Comparison of ENCODE assay signal across 8 cellular contexts in the genomic region with DNA sequence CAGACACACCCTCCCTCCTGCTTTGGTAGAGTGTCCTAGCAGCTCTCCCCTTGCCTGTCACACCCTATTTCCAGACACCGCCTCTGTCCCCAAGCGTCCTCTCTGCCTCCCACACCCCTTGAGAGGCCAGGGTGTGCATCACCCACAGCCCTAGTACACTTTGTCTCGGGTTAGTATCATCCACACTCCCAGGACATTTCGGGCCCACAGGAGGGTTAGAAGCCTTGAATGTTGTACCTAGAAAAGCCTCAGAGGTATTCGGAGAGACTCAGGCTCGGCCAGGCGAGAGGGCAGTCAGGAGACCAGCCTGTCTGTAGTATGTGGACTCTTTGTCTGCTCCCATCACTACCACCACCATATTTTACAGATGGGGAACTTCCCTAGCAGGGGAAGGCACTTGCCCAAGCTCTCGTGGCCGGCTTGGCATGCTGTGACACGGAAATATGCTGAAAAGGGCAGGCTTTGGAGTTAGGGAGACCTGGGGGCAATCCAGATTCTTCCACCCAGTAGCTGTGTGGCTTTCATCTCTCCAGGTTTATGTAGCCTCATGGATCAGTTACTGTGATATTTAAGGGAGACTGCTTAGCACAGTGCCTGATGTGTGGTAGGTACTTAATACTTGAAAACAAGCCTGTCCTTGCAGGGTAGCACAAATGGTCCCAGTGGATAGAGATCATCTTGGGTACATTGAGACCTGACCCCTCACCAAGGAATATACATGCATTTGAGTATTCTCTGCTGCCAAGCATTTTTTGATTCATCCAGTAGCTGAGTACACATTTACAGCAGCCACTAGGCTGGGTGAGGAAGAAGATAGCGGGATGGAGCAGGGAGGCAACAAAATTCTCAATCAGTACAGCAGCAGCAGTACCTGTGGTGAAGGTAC. TPM values are rescaled to one million over a fixed set of nuclear protein-coding genes. Genes with fewer than 3 reads are reported as not detected.
DNase-seq lines count a peak whose midpoint lies in the region; ATAC-seq, FAIRE-seq and TF ChIP-seq lines count a peak whose summit lies in the region.

No MANE protein-coding gene starts in this region.

- peak; percentile 87 for FAIRE-seq in K562 (lab: Jason Lieb, UNC)

- H3K27me3 ChIP-seq in K562 (ENCODE audit: control insufficient read depth in 2 of 2, insufficient read depth in 2 of 2, low read length in 2 of 2) = no peaks in the 10 kb centered on the region
- no peaks in the 10 kb centered on the region for H3K27me3 ChIP-seq in lung (ENCODE audit: control insufficient read depth, insufficient read depth)
- no peaks in the 10 kb centered on the region for H3K27me3 ChIP-seq in upper lobe of left lung

- peaks cover 17% of the 10 kb centered on the region for H3K36me3 Mint-ChIP-seq in activated naive CD4-positive, alpha-beta T cell treated with anti-CD3 and anti-CD28 coated beads, Interleukin-2, amount 50 U/mL, for 24 hours

- TF ChIP-seq POLR2A in K562 (conservative IDR thresholded peaks at IDR 0.05) (no peak), upper lobe of left lung (IDR thresholded peaks at IDR 0.05) (no peak)

- in situ Hi-C loops in K562 (cut with MboI) (no loop called here), GM13976 (cut with MboI; ENCODE audit: low sequenced_read_pairs, unreplicated experiment) (no loop called here)

- no peak for DNase-seq in activated naive CD4-positive, alpha-beta T cell treated with anti-CD3 and anti-CD28 coated beads, Interleukin-2, amount 50 U/mL, for 16 hours
- DNase-seq in K562 (ENCODE audit: extremely low read depth in 1 of 4, low spot score in 3 of 4) (peak in 2 of 4 experiments; percentile 81 to 83), lung (ENCODE audit: low spot score) (no peak), upper lobe of left lung (no peak), NCI-H510A treated with DMSO at 0.1 percent for 48 hours (lab: John Stamatoyannopoulos, UW) (no peak), NCI-H1417 treated with DMSO at 0.1 percent for 48 hours (lab: John Stamatoyannopoulos, UW) (no peak), GM13976 (ENCODE audit: low spot score) (no peak)

- POLR2A ChIA-PET in K562 (lab: Yijun Ruan, JAX) = interaction anchor here (0.6 to 3.5 kb wide), 14 partner anchors 7 to 387 kb away, joined by 3 to 24 read pairs (median 4); partner anchors contain the start of genes LSM3 and XPC

- peaks cover 5% of the 10 kb centered on the region for H3K9me1 ChIP-seq in K562 (ENCODE audit: control insufficient read depth, insufficient read depth, low read length)

- H3K4me3 ChIP-seq in K562 (peak overlapping the region; percentile 72), lung (peak overlapping the region; percentile 25), upper lobe of left lung (peak overlapping the region; percentile 74 to 99 (median 80))

- TF ChIP-seq CTCF in K562 (IDR thresholded peaks at IDR 0.05 in 2 of 3, conservative IDR thresholded peaks at IDR 0.05 in 1 of 3; ENCODE audit: insufficient read depth in 2 of 3, low read depth in 1 of 3, low read length in 3 of 3) = 0 out of 6 replicates have a peak, but pooled peaks of 1 of the 3 experiments have one; percentile 0
- no peak for TF ChIP-seq CTCF in lung (IDR thresholded peaks at IDR 0.05; ENCODE audit: control extremely low read depth, extremely low read depth)
- no peak for TF ChIP-seq CTCF in upper lobe of left lung (IDR thresholded peaks at IDR 0.05)
- no peak for TF ChIP-seq CTCF in GM13976 (IDR thresholded peaks at IDR 0.05; ENCODE audit: borderline replicate concordance, control extremely low read depth, extremely low read depth, insufficient read depth, missing control alignments)

- TF ChIP-seq EP300 in K562 (IDR thresholded peaks at IDR 0.05; ENCODE audit: low read length) = no peak
- peak in 3 of 4 donors; percentile 27 to 75 (median 60) for TF ChIP-seq EP300 in upper lobe of left lung (IDR thresholded peaks at IDR 0.05)

- WGBS in K562 (ENCODE audit: insufficient coverage, low coverage, missing lambda C conversion rate) = 22% methylated on average over 11 of the region's 11 CpGs
- 51 to 69% methylated on average over 11 of the region's 11 CpGs for WGBS in lung, 2 donors
- 44 to 54% methylated on average over 11 of the region's 11 CpGs for WGBS in upper lobe of left lung, 2 donors

- H3K27ac Mint-ChIP-seq in activated naive CD4-positive, alpha-beta T cell treated with anti-CD3 and anti-CD28 coated beads, Interleukin-2, amount 50 U/mL, for 24 hours = no peak overlapping the region

- intact Hi-C loops in K562 (cut with micrococcal nuclease) = loop anchor here (10.0 kb wide), 1 partner anchor 471 kb away; no protein-coding TSS in a partner anchor

- peak overlapping the region; percentile 88 to 97 for H3K9ac ChIP-seq in K562 (ENCODE audit: insufficient read depth in 1 of 2, low read depth in 2 of 2, low read length in 2 of 2)

- peaks cover 57% of the 10 kb centered on the region for H3K4me1 Mint-ChIP-seq in activated naive CD4-positive, alpha-beta T cell treated with anti-CD3 and anti-CD28 coated beads, Interleukin-2, amount 50 U/mL, for 24 hours

- H3K36me3 ChIP-seq in K562 (ENCODE audit: control insufficient read depth, insufficient read depth, low read length) (peaks cover 67% of the 10 kb centered on the region), lung (ENCODE audit: control insufficient read depth in 2 of 2, insufficient read depth in 2 of 2, low read length in 2 of 2) (peaks cover 18 to 19% of the 10 kb centered on the region in 2 donors), upper lobe of left lung (peaks cover 13 to 34% (median 23%) of the 10 kb centered on the region in 4 donors)

- peaks cover 75% of the 10 kb centered on the region for H3K79me2 ChIP-seq in K562 (ENCODE audit: control insufficient read depth, insufficient read depth, low read length)

- no peak for TF ChIP-seq RAD21 in K562 (CRISPR knock-in tag; conservative IDR thresholded peaks at IDR 0.05 in 1 of 2, IDR thresholded peaks at IDR 0.05 in 1 of 2)

- H3K9me3 ChIP-seq in K562 (replicated peaks; ENCODE audit: control insufficient read depth, insufficient read depth, low read depth, low read length) (peaks cover 13% of the 10 kb centered on the region), lung (ENCODE audit: control insufficient read depth in 2 of 2, insufficient read depth in 1 of 2, low read length in 1 of 2) (no peaks in the 10 kb centered on the region), upper lobe of left lung (no peaks in the 10 kb centered on the region)

- peak overlapping the region; percentile 98 for H3K4me3 Mint-ChIP-seq in activated naive CD4-positive, alpha-beta T cell treated with anti-CD3 and anti-CD28 coated beads, Interleukin-2, amount 50 U/mL, for 24 hours

- peak overlapping the region; percentile 95 for H3K4me2 ChIP-seq in K562 (ENCODE audit: insufficient read depth, low read length)

- peaks cover 33 to 40% of the 10 kb centered on the region in 2 experiments for H3K4me1 ChIP-seq in K562 (replicated peaks in 1 of 2; ENCODE audit: control insufficient read depth in 2 of 2, insufficient read depth in 2 of 2, low read length in 2 of 2)
- H3K4me1 ChIP-seq in lung (ENCODE audit: control insufficient read depth in 2 of 2, insufficient read depth in 2 of 2, low read length in 2 of 2) = peaks cover 7 to 29% of the 10 kb centered on the region in 2 donors
- peaks cover 32 to 46% (median 32%) of the 10 kb centered on the region in 4 donors for H3K4me1 ChIP-seq in upper lobe of left lung

- peak overlapping the region; percentile 17; the same call in 2 of the 3 replicates for H3K27ac ChIP-seq in K562 (ENCODE audit: extremely low read depth, low read depth, low read length)
- H3K27ac ChIP-seq in lung (ENCODE audit: low read depth in 1 of 2, low read length in 1 of 2) = peak overlapping the region; percentile 97 to 98
- peak overlapping the region; percentile 90 to 98 (median 96) for H3K27ac ChIP-seq in upper lobe of left lung

- H2AFZ ChIP-seq in K562 (ENCODE audit: low read depth, low read length) = no peak overlapping the region; the same call in 1 of the 2 replicates

- H4K20me1 ChIP-seq in K562 (replicated peaks; ENCODE audit: control insufficient read depth, insufficient read depth, low read length) = peaks cover 10% of the 10 kb centered on the region; the same call in 1 of the 2 replicates

- no TSS peak for BruUV-seq in K562 (replicated peaks; lab: Mats Ljungman, UMichigan)

- no peaks in the 10 kb centered on the region for H3K27me3 Mint-ChIP-seq in activated naive CD4-positive, alpha-beta T cell treated with anti-CD3 and anti-CD28 coated beads, Interleukin-2, amount 50 U/mL, for 24 hours

- CTCF ChIA-PET in K562 (lab: Yijun Ruan, JAX; ENCODE audit: low intra/inter-chr PET ratio) = no interaction called here

- no peaks in the 10 kb centered on the region for H3K9me3 Mint-ChIP-seq in activated naive CD4-positive, alpha-beta T cell treated with anti-CD3 and anti-CD28 coated beads, Interleukin-2, amount 50 U/mL, for 24 hours

- ATAC-seq in K562 = no peak
- no peak for ATAC-seq in lung (ENCODE audit: insufficient read depth, low FRiP score)
- no peak for ATAC-seq in upper lobe of left lung (ENCODE audit: low FRiP score in 2 of 2)

RNA-seq across cellular contexts. Expression of gene TMEM43, which starts 1.4 kb away (rescaled TPM):
- 45.4 and 56.1 TPM in 2 replicates for total RNA-seq in K562 (2011; cell fraction: chromatin; rRNA removed; ENCODE audit: low replicate concordance)
- total RNA-seq in K562 (2011; cell fraction: nucleolus; rRNA removed) = 65.7 and 72.4 TPM in 2 replicates
- 57.3 and 58.4 TPM in 2 replicates for total RNA-seq in K562 (2011; cell fraction: nucleoplasm; rRNA removed)
- total RNA-seq in K562 (2014; rRNA removed) (35.0 and 49.2 TPM in 2 replicates), K562 (2014; rRNA removed; fragmentation: Illumina TruSeq; extraction: Trizol) (32.9 and 35.7 TPM in 2 replicates), K562 (2015; rRNA removed; fragmentation: Illumina TruSeq; extraction: Trizol) (41.1 and 42.9 TPM in 2 replicates), K562 (2021) (38.9 and 39.7 TPM in 2 replicates), lung (100 to 1,000 TPM in 1 of 2 donors, 10 to 100 TPM in 1; 69.1 to 104 TPM), upper lobe of left lung (100 to 1,000 TPM in 2 of 6 donors, 10 to 100 TPM in 4; 48.2 to 158 (median 87.7) TPM)
- polyA plus RNA-seq in K562 (2011; rRNA removed) (41.9 and 50.8 TPM in 2 replicates), K562 (2014; fragmentation: Illumina TruSeq; extraction: Trizol) (41.5 and 46.1 TPM in 2 replicates), K562 (2014; fragmentation: Nextera tagmentation; extraction: Ambion mirVana) (10 to 100 TPM; 16.7 to 29.4 TPM), K562 (2014; rRNA removed) (32.7 and 37.5 TPM in 2 replicates), lung (10 to 100 TPM; 44.3 to 79.9 TPM)
- 46.0 and 54.1 TPM in 2 replicates for polyA plus RNA-seq in K562 (2011; cell fraction: cytosol; rRNA removed)
- 73.1 and 80.6 TPM in 2 replicates for polyA plus RNA-seq in K562 (2011; cell fraction: nucleus; rRNA removed)
- 32.9 and 33.9 TPM in 2 replicates for polyA plus RNA-seq in K562 (2012)
- 32.4 and 38.1 TPM in 2 replicates for polyA minus RNA-seq in K562 (2011; rRNA and poly(A)+ RNA removed)
- polyA minus RNA-seq in K562 (2011; cell fraction: cytosol; rRNA and poly(A)+ RNA removed) = 21.2 TPM in 2 replicates
- polyA minus RNA-seq in K562 (2011; cell fraction: nucleus; rRNA and poly(A)+ RNA removed) = 17.1 and 22.2 TPM in 2 replicates

RNA-seq across cellular contexts. Expression of gene CHCHD4, which starts 1.6 kb away (rescaled TPM):
- 8.4 and 13.9 TPM in 2 replicates for total RNA-seq in K562 (2011; cell fraction: chromatin; rRNA removed; ENCODE audit: low replicate concordance)
- 7.5 and 9.3 TPM in 2 replicates for total RNA-seq in K562 (2011; cell fraction: nucleolus; rRNA removed)
- 11.0 and 15.7 TPM in 2 replicates for total RNA-seq in K562 (2011; cell fraction: nucleoplasm; rRNA removed)
- total RNA-seq in K562 (2014; rRNA removed) (70.9 and 77.2 TPM in 2 replicates), K562 (2014; rRNA removed; fragmentation: Illumina TruSeq; extraction: Trizol) (70.9 and 79.2 TPM in 2 replicates), K562 (2015; rRNA removed; fragmentation: Illumina TruSeq; extraction: Trizol) (56.5 and 61.2 TPM in 2 replicates), K562 (2021) (53.5 and 55.4 TPM in 2 replicates), lung (1 to 10 TPM; 8.8 to 9.2 TPM), upper lobe of left lung (10 to 100 TPM in 3 of 6 donors, 1 to 10 TPM in 3; 2.1 to 13.2 (median 10.5) TPM)
- polyA plus RNA-seq in K562 (2011; rRNA removed) (46.2 and 68.4 TPM in 2 replicates), K562 (2014; fragmentation: Illumina TruSeq; extraction: Trizol) (89.0 and 105 TPM in 2 replicates), K562 (2014; fragmentation: Nextera tagmentation; extraction: Ambion mirVana) (100 to 1,000 TPM; 152 to 225 TPM), K562 (2014; rRNA removed) (81.3 and 81.7 TPM in 2 replicates), lung (10 to 100 TPM in 1 of 2 donors, 1 to 10 TPM in 1; 8.9 to 14.0 TPM)
- 27.7 and 40.4 TPM in 2 replicates for polyA plus RNA-seq in K562 (2011; cell fraction: cytosol; rRNA removed)
- 15.4 and 19.6 TPM in 2 replicates for polyA plus RNA-seq in K562 (2011; cell fraction: nucleus; rRNA removed)
- polyA plus RNA-seq in K562 (2012) = 32.4 and 47.1 TPM in 2 replicates
- 48.2 and 54.4 TPM in 2 replicates for polyA minus RNA-seq in K562 (2011; rRNA and poly(A)+ RNA removed)
- 19.5 and 24.8 TPM in 2 replicates for polyA minus RNA-seq in K562 (2011; cell fraction: cytosol; rRNA and poly(A)+ RNA removed)
- polyA minus RNA-seq in K562 (2011; cell fraction: nucleus; rRNA and poly(A)+ RNA removed) = 6.1 and 12.2 TPM in 2 replicates

RNA-seq across cellular contexts. Expression of gene XPC, which starts 52.1 kb away (rescaled TPM):
- total RNA-seq in K562 (2011; cell fraction: chromatin; rRNA removed; ENCODE audit: low replicate concordance) = 61.0 and 92.1 TPM in 2 replicates
- 32.5 and 33.7 TPM in 2 replicates for total RNA-seq in K562 (2011; cell fraction: nucleolus; rRNA removed)
- total RNA-seq in K562 (2011; cell fraction: nucleoplasm; rRNA removed) = 45.0 and 59.2 TPM in 2 replicates
- total RNA-seq in K562 (2014; rRNA removed) (51.8 and 54.1 TPM in 2 replicates), K562 (2014; rRNA removed; fragmentation: Illumina TruSeq; extraction: Trizol) (41.2 and 49.8 TPM in 2 replicates), K562 (2015; rRNA removed; fragmentation: Illumina TruSeq; extraction: Trizol) (41.3 and 44.2 TPM in 2 replicates), K562 (2021) (44.5 and 54.0 TPM in 2 replicates), lung (10 to 100 TPM; 27.7 to 31.9 TPM), upper lobe of left lung (10 to 100 TPM; 33.8 to 87.0 (median 46.6) TPM)
- polyA plus RNA-seq in K562 (2011; rRNA removed) (25.1 and 25.5 TPM in 2 replicates), K562 (2014; fragmentation: Illumina TruSeq; extraction: Trizol) (54.4 and 54.7 TPM in 2 replicates), K562 (2014; fragmentation: Nextera tagmentation; extraction: Ambion mirVana) (1 to 10 TPM; 3.8 to 4.1 TPM), K562 (2014; rRNA removed) (33.8 and 42.4 TPM in 2 replicates), lung (10 to 100 TPM; 16.4 to 19.7 TPM)
- polyA plus RNA-seq in K562 (2011; cell fraction: cytosol; rRNA removed) = 11.7 and 15.8 TPM in 2 replicates
- polyA plus RNA-seq in K562 (2011; cell fraction: nucleus; rRNA removed) = 76.2 and 81.9 TPM in 2 replicates
- 41.7 and 44.5 TPM in 2 replicates for polyA plus RNA-seq in K562 (2012)
- 30.9 and 32.3 TPM in 2 replicates for polyA minus RNA-seq in K562 (2011; rRNA and poly(A)+ RNA removed)
- 24.0 and 24.8 TPM in 2 replicates for polyA minus RNA-seq in K562 (2011; cell fraction: cytosol; rRNA and poly(A)+ RNA removed)
- polyA minus RNA-seq in K562 (2011; cell fraction: nucleus; rRNA and poly(A)+ RNA removed) = 34.9 and 53.4 TPM in 2 replicates

RNA-seq across cellular contexts. Expression of gene LSM3, which starts 52.4 kb away (rescaled TPM):
- 11.3 and 17.2 TPM in 2 replicates for total RNA-seq in K562 (2011; cell fraction: chromatin; rRNA removed; ENCODE audit: low replicate concordance)
- total RNA-seq in K562 (2011; cell fraction: nucleolus; rRNA removed) = 7.4 and 9.3 TPM in 2 replicates
- total RNA-seq in K562 (2011; cell fraction: nucleoplasm; rRNA removed) = 14.2 and 25.6 TPM in 2 replicates
- total RNA-seq in K562 (2014; rRNA removed) = 32.6 and 33.8 TPM in 2 replicates
- 64.7 and 73.9 TPM in 2 replicates for total RNA-seq in K562 (2014; rRNA removed; fragmentation: Illumina TruSeq; extraction: Trizol)
- 54.4 and 61.2 TPM in 2 replicates for total RNA-seq in K562 (2015; rRNA removed; fragmentation: Illumina TruSeq; extraction: Trizol)
- total RNA-seq in K562 (2021) = 38.5 and 46.4 TPM in 2 replicates
- 34.0 and 48.7 TPM in 2 replicates for polyA plus RNA-seq in K562 (2011; rRNA removed)
- polyA plus RNA-seq in K562 (2011; cell fraction: cytosol; rRNA removed) = 3.6 and 12.9 TPM in 2 replicates
- polyA plus RNA-seq in K562 (2011; cell fraction: nucleus; rRNA removed) = 3.1 and 6.0 TPM in 2 replicates
- polyA plus RNA-seq in K562 (2012) = 31.9 and 61.8 TPM in 2 replicates
- 48.6 and 55.2 TPM in 2 replicates for polyA plus RNA-seq in K562 (2014; fragmentation: Illumina TruSeq; extraction: Trizol)
- polyA plus RNA-seq in K562 (2014; fragmentation: Nextera tagmentation; extraction: Ambion mirVana) = 100 to 1,000 TPM; 180 to 203 TPM
- polyA plus RNA-seq in K562 (2014; rRNA removed) = 61.6 and 75.1 TPM in 2 replicates
- polyA minus RNA-seq in K562 (2011; rRNA and poly(A)+ RNA removed) = 14.8 and 16.0 TPM in 2 replicates
- 4.3 and 6.0 TPM in 2 replicates for polyA minus RNA-seq in K562 (2011; cell fraction: cytosol; rRNA and poly(A)+ RNA removed)
- polyA minus RNA-seq in K562 (2011; cell fraction: nucleus; rRNA and poly(A)+ RNA removed) = 5.5 and 7.6 TPM in 2 replicates
- total RNA-seq in lung = 10 to 100 TPM in 1 of 2 donors, 1 to 10 TPM in 1; 6.4 to 10.3 TPM
- polyA plus RNA-seq in lung = 1 to 10 TPM; 9.8 to 9.9 TPM
- 10 to 100 TPM in 1 of 6 donors, 1 to 10 TPM in 5; 2.1 to 10.3 (median 8.6) TPM for total RNA-seq in upper lobe of left lung

Comparison
In these comparisons a context has a peak if more than half of its experiments do, and no peak if none do; other contexts are left out.
1. H3K27ac ChIP-seq: peak in every context shown above with its lines; median percentile 98 in lung; 96 in upper lobe of left lung; 17 in K562.
2. H3K4me3 ChIP-seq: peak in every context shown above with its lines; median percentile 80 in upper lobe of left lung; 72 in K562; 25 in lung.